ENCODE assay signal across 8 cellular contexts in the genomic region with DNA sequence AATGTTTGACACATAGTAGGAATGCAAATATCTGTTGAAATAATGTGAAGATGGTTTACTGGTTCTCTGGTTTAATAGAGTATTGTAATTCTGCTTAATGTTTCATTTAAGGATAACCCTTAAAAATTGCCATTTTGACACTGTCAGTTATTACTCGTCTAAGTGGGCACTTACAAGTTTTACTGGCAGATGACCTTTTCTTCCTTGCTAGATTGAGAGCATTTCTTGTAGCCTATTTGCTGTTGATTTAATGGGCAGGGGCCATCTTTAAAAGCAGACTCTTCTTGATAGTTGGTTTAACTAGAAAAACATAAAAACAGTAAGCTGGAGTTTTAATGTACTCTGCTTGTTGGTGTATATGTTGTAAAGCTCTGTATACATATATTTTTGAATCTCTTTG. TPM values are rescaled to one million over a fixed set of nuclear protein-coding genes. Genes with fewer than 3 reads are reported as not detected.
DNase-seq lines count a peak whose midpoint lies in the region; ATAC-seq and TF ChIP-seq lines count a peak whose summit lies in the region.

No MANE protein-coding gene starts in this region.

- no peak overlapping the region for H3K27ac ChIP-seq in suprapubic skin

- CTCF ChIA-PET in activated CD8-positive, alpha-beta memory T cell treated with anti-CD3 and anti-CD28 coated beads, Interleukin-2, amount 10 ng/mL, durations not matched to agents 7 days and 5 days (lab: Charles Lee), result no interaction called here

- no peak overlapping the region for H3K9ac ChIP-seq in iPS-15b (ENCODE audit: low read depth, low read length)

- no peak for DNase-seq in activated CD8-positive, alpha-beta memory T cell treated with anti-CD3 and anti-CD28 coated beads, Interleukin-2, amount 10 ng/mL, durations not matched to agents 7 days and 5 days
- no peak for DNase-seq in activated CD8-positive, alpha-beta memory T cell treated with anti-CD3 and anti-CD28 coated beads, Interleukin-2, amount 50 U/mL, for 4 hours
- DNase-seq in suprapubic skin (ENCODE audit: low spot score in 2 of 2), result no peak
- no peak for DNase-seq in SW 1271 (lab: John Stamatoyannopoulos, UW)
- DNase-seq in left colon, result no peak
- DNase-seq in NCI-H526 (lab: John Stamatoyannopoulos, UW), result no peak

- TF ChIP-seq EP300 in suprapubic skin (IDR thresholded peaks at IDR 0.05), result no peak

- H3K4me3 Mint-ChIP-seq in activated CD8-positive, alpha-beta memory T cell treated with anti-CD3 and anti-CD28 coated beads, Interleukin-2, amount 10 ng/mL, durations not matched to agents 7 days and 5 days, result peak overlapping the region; percentile 90

- H3K9me3 ChIP-seq in iPS-15b (ENCODE audit: control insufficient read depth, insufficient read depth, low read length) (no peaks in the 10 kb centered on the region), suprapubic skin (no peaks in the 10 kb centered on the region)

- 17% methylated on average over 1 of the region's 1 CpG for WGBS in suprapubic skin

- no peaks in the 10 kb centered on the region for H3K9me3 Mint-ChIP-seq in activated CD8-positive, alpha-beta memory T cell treated with anti-CD3 and anti-CD28 coated beads, Interleukin-2, amount 10 ng/mL, durations not matched to agents 7 days and 5 days (ENCODE audit: low read depth)

- no peaks in the 10 kb centered on the region for H3K4me1 ChIP-seq in iPS-15b (ENCODE audit: control insufficient read depth, insufficient read depth, low read length)
- peaks cover 49% of the 10 kb centered on the region for H3K4me1 ChIP-seq in suprapubic skin

- H3K27ac Mint-ChIP-seq in activated CD8-positive, alpha-beta memory T cell treated with anti-CD3 and anti-CD28 coated beads, Interleukin-2, amount 10 ng/mL, durations not matched to agents 7 days and 5 days, result peak overlapping the region; percentile 88

- H3K27me3 Mint-ChIP-seq in activated CD8-positive, alpha-beta memory T cell treated with anti-CD3 and anti-CD28 coated beads, Interleukin-2, amount 10 ng/mL, durations not matched to agents 7 days and 5 days, result no peaks in the 10 kb centered on the region

- ATAC-seq in activated CD8-positive, alpha-beta memory T cell treated with anti-CD3 and anti-CD28 coated beads, Interleukin-2, amount 10 ng/mL, durations not matched to agents 7 days and 5 days, result no peak
- ATAC-seq in left colon, result no peak

- TF ChIP-seq POLR2A in suprapubic skin (IDR thresholded peaks at IDR 0.05), result no peak

- TF ChIP-seq CTCF in WI38 (IDR thresholded peaks at IDR 0.05; ENCODE audit: low read depth, low read length) (no peak), suprapubic skin (IDR thresholded peaks at IDR 0.05) (no peak)

- H3K27me3 ChIP-seq in iPS-15b (ENCODE audit: control insufficient read depth, insufficient read depth, low read length), result peaks cover 13% of the 10 kb centered on the region
- H3K27me3 ChIP-seq in suprapubic skin, result no peaks in the 10 kb centered on the region

- H3K36me3 Mint-ChIP-seq in activated CD8-positive, alpha-beta memory T cell treated with anti-CD3 and anti-CD28 coated beads, Interleukin-2, amount 10 ng/mL, durations not matched to agents 7 days and 5 days, result peaks cover 5% of the 10 kb centered on the region

- H3K36me3 ChIP-seq in iPS-15b (ENCODE audit: control insufficient read depth, insufficient read depth, low read length) (no peaks in the 10 kb centered on the region), suprapubic skin (no peaks in the 10 kb centered on the region)

- H3K4me3 ChIP-seq in WI38 (ENCODE audit: low read depth, low read length) (peak overlapping the region; percentile 97), iPS-15b (ENCODE audit: low read depth, low read length) (peak overlapping the region; percentile 97), suprapubic skin (peak overlapping the region; percentile 98)

- intact Hi-C loops in left colon (cut with DNase I, micrococcal nuclease), result loop anchor here in 1 of 2 donors (5.0 kb wide), 1 partner anchor 135 kb away; a partner anchor contains a TSS

- peaks cover 21% of the 10 kb centered on the region for H3K4me1 Mint-ChIP-seq in activated CD8-positive, alpha-beta memory T cell treated with anti-CD3 and anti-CD28 coated beads, Interleukin-2, amount 10 ng/mL, durations not matched to agents 7 days and 5 days

RNA-seq across cellular contexts. Expression of a gene that starts 1.9 kb away (rescaled TPM):
- total RNA-seq in activated CD8-positive, alpha-beta memory T cell treated with anti-CD3 and anti-CD28 coated beads, Interleukin-2, amount 10 ng/mL, durations not matched to agents 7 days and 5 days, result 10 to 100 TPM; 18.9 to 28.8 TPM
- total RNA-seq in suprapubic skin, result 10 to 100 TPM in 3 of 4 donors, 1 to 10 TPM in 1; 6.5 to 13.3 (median 11.9) TPM
- 10 to 100 TPM; 24.6 to 26.3 TPM for total RNA-seq in left colon

RNA-seq across cellular contexts. Expression of a gene that starts 29.3 kb away (rescaled TPM):
- 1 to 10 TPM; 5.6 to 6.9 TPM for total RNA-seq in activated CD8-positive, alpha-beta memory T cell treated with anti-CD3 and anti-CD28 coated beads, Interleukin-2, amount 10 ng/mL, durations not matched to agents 7 days and 5 days
- 10 to 100 TPM in 3 of 4 donors, 1 to 10 TPM in 1; 9.4 to 20.7 (median 16.3) TPM for total RNA-seq in suprapubic skin
- total RNA-seq in left colon, result 10 to 100 TPM in 1 of 2 donors, 1 to 10 TPM in 1; 7.7 to 10.6 TPM
